In genomic region chr18:5570613-5571012, GRCh38 we compare ENCODE assay signal across 8 cellular contexts. TPM values are rescaled to one million over a fixed set of nuclear protein-coding genes. Genes with fewer than 3 reads are reported as not detected.
DNase-seq lines count a peak whose midpoint lies in the region; TF ChIP-seq lines count a peak whose summit lies in the region.
"Not testable (repeated sequence)": the region's sequence is repeated elsewhere in the genome, so short reads cannot be mapped to it uniquely, and the experiment has no call there.

No MANE protein-coding gene starts in this region.

- H4K12ac ChIP-seq in trophoblast cell (ENCODE audit: low read depth, low read length): not testable (repeated sequence)

- H2BK120ac ChIP-seq in trophoblast cell (ENCODE audit: insufficient read depth, low read length, poor library complexity): not testable (repeated sequence)

- H3K4me1 ChIP-seq in NT2/D1 (ENCODE audit: insufficient read depth, insufficient read length); trophoblast cell (ENCODE audit: control insufficient read depth in 1 of 2, insufficient read depth in 2 of 2, low read length in 2 of 2): not testable (repeated sequence)

- H3K4me3 ChIP-seq in AG10803 (ENCODE audit: low read length); H7 (ENCODE audit: insufficient read depth, low read depth, low read length); NT2/D1 (ENCODE audit: insufficient read length, low read depth); astrocyte of the cerebellum (ENCODE audit: low read depth, low read length); trophoblast cell (ENCODE audit: low read depth, low read length): not testable (repeated sequence)

- not testable (repeated sequence) for H4K8ac ChIP-seq in trophoblast cell (ENCODE audit: low read depth, low read length)

- H3K79me1 ChIP-seq in trophoblast cell (ENCODE audit: low read length): not testable (repeated sequence)

- H2AFZ ChIP-seq in trophoblast cell (ENCODE audit: insufficient read depth, low read length, poor library complexity): not testable (repeated sequence)

- H3K23ac ChIP-seq in trophoblast cell (ENCODE audit: low read length): not testable (repeated sequence)

- not testable (repeated sequence) for H3K36me3 ChIP-seq in H7 (replicated peaks; ENCODE audit: control insufficient read depth, insufficient read depth, low read length); NT2/D1 (ENCODE audit: insufficient read depth, insufficient read length, low read length); trophoblast cell (ENCODE audit: control insufficient read depth in 1 of 2, insufficient read depth in 2 of 2, low read length in 2 of 2)

- in situ Hi-C loops in astrocyte of the cerebellum (cut with HindIII; ENCODE audit: low sequenced_read_pairs): not testable (repeated sequence)

- not testable (repeated sequence) for H4K91ac ChIP-seq in trophoblast cell (ENCODE audit: low read depth, low read length)

- not testable (repeated sequence) for H3K18ac ChIP-seq in trophoblast cell (ENCODE audit: low read length)

- not testable (repeated sequence) for H2BK5ac ChIP-seq in trophoblast cell (ENCODE audit: low read depth, low read length, poor library complexity)

- not testable (repeated sequence) for H3K4ac ChIP-seq in trophoblast cell (ENCODE audit: low read depth, low read length)

- DNase-seq in AG10803 (ENCODE audit: low read depth) (peak; percentile 19), H7 (peak; percentile 29), NCI-H1048 (lab: John Stamatoyannopoulos, UW) (peak; percentile 23), NT2/D1 (ENCODE audit: low read depth, low spot score) (peak; percentile 36), astrocyte of the cerebellum (ENCODE audit: low read depth) (peak; percentile 11), fibroblast of gingiva (ENCODE audit: low read depth) (peak; percentile 6), iPS-NIHi7 (ENCODE audit: extremely low spot score) (peak; percentile 28), trophoblast cell (peak; percentile 87 to 97)

- H3K4me2 ChIP-seq in trophoblast cell (ENCODE audit: low read length): not testable (repeated sequence)

- H3K9me3 ChIP-seq in NT2/D1 (ENCODE audit: insufficient read depth, low read length); trophoblast cell (ENCODE audit: insufficient read depth, low read depth, low read length): not testable (repeated sequence)

- H3K9ac ChIP-seq in NT2/D1 (ENCODE audit: insufficient read length, low read depth); trophoblast cell (ENCODE audit: low read length): not testable (repeated sequence)

- H3K27ac ChIP-seq in trophoblast cell (ENCODE audit: low read depth, low read length): not testable (repeated sequence)

- not testable (repeated sequence) for H3K79me2 ChIP-seq in trophoblast cell (ENCODE audit: control insufficient read depth, insufficient read depth, low read length, poor library complexity)

- H3K27me3 ChIP-seq in H7 (ENCODE audit: control insufficient read depth, insufficient read depth, low read length); NT2/D1 (ENCODE audit: insufficient read depth, insufficient read length); trophoblast cell (ENCODE audit: insufficient read depth, low read length): not testable (repeated sequence)

- no CpG with 5 or more reads among the region's 2 CpGs for WGBS in trophoblast cell (ENCODE audit: extremely low coverage, insufficient coverage, insufficient read length)

- H2AK5ac ChIP-seq in trophoblast cell (ENCODE audit: low read length): not testable (repeated sequence)

- TF ChIP-seq CTCF in AG10803 (conservative IDR thresholded peaks at IDR 0.05; ENCODE audit: low read length); astrocyte of the cerebellum (IDR thresholded peaks at IDR 0.05; ENCODE audit: low read depth, low read length, missing control alignments): not testable (repeated sequence)

- H2BK12ac ChIP-seq in trophoblast cell (ENCODE audit: low read length): not testable (repeated sequence)

- not testable (repeated sequence) for H3K14ac ChIP-seq in trophoblast cell (ENCODE audit: low read length)

RNA-seq across cellular contexts. Expression of gene EPB41L3, which starts 26.8 kb away (rescaled TPM):
- 44.2 and 50.2 TPM in 2 replicates for total RNA-seq in H7 (2014; rRNA removed; shearing (Covaris generic))
- 312 and 318 TPM in 2 replicates for polyA plus RNA-seq in trophoblast cell (2013)

Comparison
In these comparisons a context has a peak if more than half of its experiments do, and no peak if none do; other contexts are left out.
1. DNase-seq: peak in every context shown above with its lines; median percentile 92 in trophoblast cell; 36 in NT2/D1; 29 in H7; 28 in iPS-NIHi7; 23 in NCI-H1048; 19 in AG10803; 11 in astrocyte of the cerebellum; 6 in fibroblast of gingiva.